In the genomic region with DNA sequence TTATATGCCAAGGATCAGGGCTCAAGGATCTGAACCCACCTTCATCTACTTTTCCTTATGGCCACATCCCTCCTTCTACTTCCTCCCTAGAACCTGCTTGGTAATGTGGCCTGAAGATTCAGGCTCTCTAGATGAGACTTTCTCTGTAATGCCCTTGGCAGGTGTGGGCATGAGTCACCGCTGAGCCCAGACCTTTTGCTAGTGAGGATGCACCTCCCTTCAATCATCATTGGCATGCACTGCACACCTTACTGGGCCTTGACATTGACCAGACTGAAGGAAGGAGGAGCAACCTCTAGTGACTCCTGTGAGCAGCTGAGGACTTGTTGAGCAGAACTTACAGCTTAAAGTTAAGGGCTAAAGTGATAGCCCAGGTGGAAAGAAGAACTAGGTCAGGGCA, we compare ENCODE assay signal across 22 cellular contexts.
A peak's percentile ranks its signal among the peaks of the same experiment; 100 is the strongest.
DNase-seq lines count a peak whose midpoint lies in the region; ATAC-seq, FAIRE-seq and TF ChIP-seq lines count a peak whose summit lies in the region.
"Had no signal": no experiment of that assay in that cellular context is flagged by ENCODE, and none has a peak within 500 bp of the region (broad histone marks: within the 10 kb centered on the region; RNA-seq: fewer than 3 reads in every experiment).

No MANE protein-coding gene starts in this region.

- H3K18ac ChIP-seq in H1 (ENCODE audit: extremely low read depth, low read length): peak overlapping the region; percentile 40; the same call in 1 of the 2 replicates
- H3K18ac ChIP-seq in trophoblast cell (ENCODE audit: low read length): no peak overlapping the region

- no peak overlapping the region for H2AK5ac ChIP-seq in H1 (ENCODE audit: low read depth, low read length)
- no peak overlapping the region for H2AK5ac ChIP-seq in trophoblast cell (ENCODE audit: low read length)

- no peak for TF ChIP-seq RAD21 in H1 (IDR thresholded peaks at IDR 0.05 in 1 of 2, conservative IDR thresholded peaks at IDR 0.05 in 1 of 2; ENCODE audit: low read depth in 2 of 2, low read length in 2 of 2)

- H3K23me2 ChIP-seq in H1 (ENCODE audit: low read depth, low read length): no peaks in the 10 kb centered on the region

- H3K36me3 ChIP-seq in H1 (ENCODE audit: control insufficient read depth in 2 of 4, insufficient read depth in 4 of 4, low read length in 3 of 4) (no peaks in the 10 kb centered on the region), trophoblast cell (ENCODE audit: control insufficient read depth in 1 of 2, insufficient read depth in 2 of 2, low read length in 2 of 2) (no peaks in the 10 kb centered on the region), hepatocyte (replicated peaks; ENCODE audit: insufficient read depth, low read depth) (no peaks in the 10 kb centered on the region)

- H2BK5ac ChIP-seq in H1 (ENCODE audit: low read depth, low read length) (no peak overlapping the region), trophoblast cell (ENCODE audit: low read depth, low read length, poor library complexity) (no peak overlapping the region)

- no peaks in the 10 kb centered on the region for H3K9me2 ChIP-seq in hepatocyte (replicated peaks; ENCODE audit: insufficient read depth)

- H3K9me3 ChIP-seq in H1 (ENCODE audit: insufficient read depth in 2 of 2, low read depth in 1 of 2, low read length in 1 of 2) (no peaks in the 10 kb centered on the region), trophoblast cell (ENCODE audit: insufficient read depth, low read depth, low read length) (no peaks in the 10 kb centered on the region), hepatocyte (ENCODE audit: low read depth) (no peaks in the 10 kb centered on the region)

- H3K27me3 ChIP-seq in H1 (replicated peaks in 1 of 4; ENCODE audit: control insufficient read depth in 3 of 4, extremely low read depth in 1 of 4, insufficient read depth in 3 of 4, low read length in 3 of 4) (no peaks in the 10 kb centered on the region), foreskin keratinocyte (peaks cover 2% of the 10 kb centered on the region), trophoblast cell (ENCODE audit: insufficient read depth, low read length) (no peaks in the 10 kb centered on the region), hepatocyte (no peaks in the 10 kb centered on the region)

- H3K4me3 ChIP-seq in H1 (ENCODE audit: extremely low read depth in 1 of 4, insufficient read depth in 2 of 4, low read depth in 3 of 4, low read length in 4 of 4): no peak overlapping the region
- no peak overlapping the region for H3K4me3 ChIP-seq in trophoblast cell (ENCODE audit: low read depth, low read length)
- no peak overlapping the region for H3K4me3 ChIP-seq in hepatocyte
- H3K4me3 ChIP-seq: K562, PC-9 had no signal

- H3K4ac ChIP-seq in H1 (replicated peaks; ENCODE audit: insufficient read length, low read depth, low read length) (no peak overlapping the region), trophoblast cell (ENCODE audit: low read depth, low read length) (no peak overlapping the region)

- no peak overlapping the region for H3K9ac ChIP-seq in H1 (replicated peaks in 1 of 4; ENCODE audit: extremely low read depth in 1 of 4, low read depth in 3 of 4, low read length in 3 of 4)
- no peak overlapping the region for H3K9ac ChIP-seq in trophoblast cell (ENCODE audit: low read length)

- peak; percentile 79 for ATAC-seq in foreskin keratinocyte
- ATAC-seq in GM19455 (IDR thresholded peaks at IDR 0.05; ENCODE audit: unreplicated experiment): no peak
- ATAC-seq in HG02759 (IDR thresholded peaks at IDR 0.05; ENCODE audit: unreplicated experiment): no peak
- ATAC-seq: HCT116, K562 had no signal

- TF ChIP-seq POLR2A in H1 (IDR thresholded peaks at IDR 0.05; ENCODE audit: control extremely low read depth in 1 of 2, low read depth in 2 of 2, low read length in 2 of 2): no peak

- WGBS in H1 (ENCODE audit: extremely low coverage in 1 of 2, insufficient coverage in 1 of 2, insufficient read length in 1 of 2, insufficient replicate concordance in 2 of 2, low coverage in 1 of 2, low lambda C conversion rate in 2 of 2, missing lambda C conversion rate in 1 of 2), 2 experiments: 86% methylated on average over 1 of the region's 1 CpG; no CpG with 5 or more reads in 1 of the 2 experiments
- WGBS in trophoblast cell (ENCODE audit: extremely low coverage, insufficient coverage, insufficient read length): no CpG with 5 or more reads among the region's 1 CpG
- WGBS in hepatocyte (ENCODE audit: low lambda C conversion rate, missing lambda C conversion rate): 97% methylated on average over 1 of the region's 1 CpG

- no peak overlapping the region for H4K12ac ChIP-seq in trophoblast cell (ENCODE audit: low read depth, low read length)

- H3K14ac ChIP-seq in H1 (ENCODE audit: insufficient read length) (no peak overlapping the region), trophoblast cell (ENCODE audit: low read length) (no peak overlapping the region)

- H4K8ac ChIP-seq in H1 (ENCODE audit: extremely low read depth, insufficient read depth, low read length): no peak overlapping the region
- no peak overlapping the region for H4K8ac ChIP-seq in trophoblast cell (ENCODE audit: low read depth, low read length)

- no peak overlapping the region for H3K56ac ChIP-seq in H1 (replicated peaks; ENCODE audit: insufficient read length, low read depth, low read length)

- H3K27ac ChIP-seq in H1 (ENCODE audit: low read depth, low read length) (no peak overlapping the region), foreskin keratinocyte (no peak overlapping the region), trophoblast cell (ENCODE audit: low read depth, low read length) (no peak overlapping the region), hepatocyte (no peak overlapping the region)
- H3K27ac ChIP-seq: PC-9 had no signal

- H2BK120ac ChIP-seq in H1 (replicated peaks; ENCODE audit: low read depth, low read length) (no peak overlapping the region), trophoblast cell (ENCODE audit: insufficient read depth, low read length, poor library complexity) (no peak overlapping the region)

- H3K4me1 ChIP-seq in H1 (replicated peaks in 1 of 4; ENCODE audit: control insufficient read depth in 3 of 4, insufficient read depth in 4 of 4, low read length in 3 of 4) (peaks cover 1 to 10% (median 4%) of the 10 kb centered on the region in 4 experiments), foreskin keratinocyte (peaks cover 16% of the 10 kb centered on the region), trophoblast cell (ENCODE audit: control insufficient read depth in 1 of 2, insufficient read depth in 2 of 2, low read length in 2 of 2) (peaks cover 2 to 6% of the 10 kb centered on the region in 2 experiments), hepatocyte (ENCODE audit: insufficient read depth) (no peaks in the 10 kb centered on the region)

- H4K91ac ChIP-seq in H1 (replicated peaks; ENCODE audit: insufficient read length, low read length) (no peak overlapping the region), trophoblast cell (ENCODE audit: low read depth, low read length) (no peak overlapping the region)

- H4K20me1 ChIP-seq in H1 (replicated peaks in 1 of 2; ENCODE audit: control insufficient read depth in 1 of 2, insufficient read depth in 2 of 2, low read length in 2 of 2) (no peaks in the 10 kb centered on the region), hepatocyte (ENCODE audit: insufficient read depth, poor library complexity, severe bottlenecking) (no peaks in the 10 kb centered on the region)

- POLR2A ChIA-PET in H1 (lab: Charles Lee; ENCODE audit: partially characterized antibody): interaction anchor here (0.8 kb wide), 1 partner anchor 8 kb away, joined by 4 read pairs; no protein-coding TSS in a partner anchor

- H2BK20ac ChIP-seq in H1 (ENCODE audit: low read length): no peak overlapping the region

- no peak for FAIRE-seq in H1 (lab: Jason Lieb, UNC)
- FAIRE-seq: GM12891, HTR-8/SVneo, K562 had no signal

- H3K79me1 ChIP-seq in H1 (ENCODE audit: low read depth, low read length) (no peaks in the 10 kb centered on the region), trophoblast cell (ENCODE audit: low read length) (peaks cover 9% of the 10 kb centered on the region)

- H3K4me2 ChIP-seq in H1 (ENCODE audit: insufficient read depth in 1 of 2, low read depth in 2 of 2, low read length in 2 of 2): no peak overlapping the region
- H3K4me2 ChIP-seq in trophoblast cell (ENCODE audit: low read length): no peak overlapping the region
- no peak overlapping the region for H3K4me2 ChIP-seq in hepatocyte
- H3K4me2 ChIP-seq: PC-9 had no signal

- no peak overlapping the region for H2AFZ ChIP-seq in H1 (ENCODE audit: low read length)
- no peak overlapping the region for H2AFZ ChIP-seq in trophoblast cell (ENCODE audit: insufficient read depth, low read length, poor library complexity)
- no peak overlapping the region for H2AFZ ChIP-seq in hepatocyte
- H2AFZ ChIP-seq: PC-9 had no signal

- H4K5ac ChIP-seq in H1 (ENCODE audit: insufficient read length, low read depth, low read length): no peak overlapping the region

- CTCF ChIA-PET in H1 (lab: Charles Lee; ENCODE audit: partially characterized antibody): no interaction called here

- no peak for TF ChIP-seq EP300 in H1 (IDR thresholded peaks at IDR 0.05; ENCODE audit: borderline replicate concordance in 1 of 2, low read depth in 2 of 2, low read length in 2 of 2)

- no peak for TF ChIP-seq CTCF in H1 (IDR thresholded peaks at IDR 0.05; ENCODE audit: control extremely low read depth in 1 of 3, insufficient read depth in 1 of 3, low read depth in 1 of 3, low read length in 3 of 3)
- TF ChIP-seq CTCF in foreskin keratinocyte (conservative IDR thresholded peaks at IDR 0.05): no peak
- no peak for TF ChIP-seq CTCF in hepatocyte (IDR thresholded peaks at IDR 0.05; ENCODE audit: poor library complexity)

- H3K23ac ChIP-seq in H1 (ENCODE audit: insufficient read length): no peak overlapping the region
- no peak overlapping the region for H3K23ac ChIP-seq in trophoblast cell (ENCODE audit: low read length)

- H2BK12ac ChIP-seq in H1 (ENCODE audit: low read depth, low read length) (peak overlapping the region; percentile 7; the same call in 1 of the 2 replicates), trophoblast cell (ENCODE audit: low read length) (no peak overlapping the region)

- peak; percentile 2 for DNase-seq in NCI-H69 (lab: John Stamatoyannopoulos, UW)
- no peak for DNase-seq in H1 (ENCODE audit: low read depth in 1 of 2, low spot score in 2 of 2)
- DNase-seq in foreskin keratinocyte: peak; percentile 57 to 81
- DNase-seq in trophoblast cell: peak; percentile 2 to 13
- no peak for DNase-seq in OCI-M2 (lab: John Stamatoyannopoulos, UW; ENCODE audit: unreplicated experiment)
- DNase-seq in hepatocyte (ENCODE audit: low spot score): no peak
- DNase-seq: Calu3; DMS79 treated with DMSO at 0.1 percent for 48 hours; GF-D8; Kasumi-1; NCI-H2029; NCI-H524 treated with DMSO at 0.1 percent for 48 hours; NCI-H82; NK-92 treated with Interleukin-12 subunit alpha and Interleukin-12 subunit beta, amount 100 ng/mL, for 24 hours; SHP77 had no signal

- H2BK15ac ChIP-seq in H1 (ENCODE audit: low read length): 0 out of 2 replicates have a peak overlapping the region, but pooled peaks have one; percentile 67

- H3K79me2 ChIP-seq in H1 (ENCODE audit: control insufficient read depth in 1 of 2, insufficient read depth in 2 of 2, low read length in 2 of 2): no peaks in the 10 kb centered on the region
- no peaks in the 10 kb centered on the region for H3K79me2 ChIP-seq in trophoblast cell (ENCODE audit: control insufficient read depth, insufficient read depth, low read length, poor library complexity)
- no peaks in the 10 kb centered on the region for H3K79me2 ChIP-seq in hepatocyte

Comparison
In these comparisons a context has a peak if more than half of its experiments do, and no peak if none do; other contexts are left out.
1. DNase-seq: peak in NCI-H69 (single experiment), foreskin keratinocyte (2 of 2) and trophoblast cell (2 of 2); none in H1 (0 of 2), OCI-M2 (single experiment) and hepatocyte (single experiment).